19 cellular contexts compared by ENCODE assay signal in the genomic region with DNA sequence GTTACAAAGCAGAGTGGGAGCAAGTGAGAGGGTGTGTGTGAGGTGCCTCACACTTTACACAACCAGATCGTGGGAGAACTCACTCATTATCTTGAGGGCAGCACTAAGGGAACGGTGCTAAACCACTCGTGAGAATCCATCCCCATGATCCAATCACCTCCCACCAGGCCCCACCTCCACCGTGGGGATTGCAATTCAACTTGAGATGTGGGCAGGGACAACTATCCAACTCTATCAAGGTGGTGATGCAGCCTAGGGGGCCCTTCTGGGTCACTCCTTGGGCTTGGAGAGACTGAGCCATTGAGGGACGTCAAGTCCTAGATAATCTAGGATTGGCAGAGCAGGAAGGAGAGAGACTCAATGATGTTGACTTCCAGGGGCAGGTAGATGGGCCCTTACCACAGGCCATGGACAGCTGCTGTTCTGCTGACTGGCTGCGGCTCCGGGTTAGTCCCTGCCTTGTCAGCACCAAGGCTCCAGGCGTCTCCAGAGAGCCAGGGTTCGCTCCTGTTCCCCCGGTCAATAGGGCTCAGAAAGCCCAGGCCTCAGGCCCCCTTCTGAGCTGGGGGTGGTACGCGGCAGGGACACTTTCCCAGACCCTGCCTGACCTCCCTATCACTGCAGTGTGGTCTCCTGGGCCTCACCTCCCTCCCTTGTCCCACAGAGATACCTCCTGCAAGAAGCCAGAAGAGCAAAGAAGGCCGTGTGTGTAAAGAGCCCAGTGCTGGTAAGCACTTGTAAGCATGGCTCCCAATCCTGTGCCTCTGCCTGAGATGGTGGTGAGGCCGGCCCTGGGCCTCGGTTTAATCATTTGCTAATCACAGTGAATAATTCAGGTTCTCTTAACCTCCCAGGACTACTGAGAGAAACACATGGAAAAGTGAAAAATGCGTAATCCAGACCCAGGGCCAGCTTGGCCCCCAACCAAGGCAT.
DNase-seq lines count a peak whose midpoint lies in the region; ATAC-seq, FAIRE-seq and TF ChIP-seq lines count a peak whose summit lies in the region.
"Had no signal": no experiment of that assay in that cellular context is flagged by ENCODE, and none has a peak within 500 bp of the region (broad histone marks: within the 10 kb centered on the region; RNA-seq: fewer than 3 reads in every experiment).

No MANE protein-coding gene starts in this region.

- H3K4me3 ChIP-seq in bronchial epithelial cell (ENCODE audit: low read depth, low read length), result no peak overlapping the region
- H3K4me3 ChIP-seq in spleen, result no peak overlapping the region

- TF ChIP-seq POLR2A in spleen (IDR thresholded peaks at IDR 0.05), result no peak

- H3K36me3 ChIP-seq in bronchial epithelial cell (ENCODE audit: control insufficient read depth, insufficient read depth, low read length) (no peaks in the 10 kb centered on the region), spleen (no peaks in the 10 kb centered on the region)

- H3K4me1 ChIP-seq in spleen, result peaks cover 0 to 28% (median 16%) of the 10 kb centered on the region in 6 donors

- no peaks in the 10 kb centered on the region for H3K36me3 Mint-ChIP-seq in nephron (ENCODE audit: low read depth)
- H3K36me3 Mint-ChIP-seq: CD4-positive, CD25-positive, alpha-beta regulatory T cell had no signal

- no peak for TF ChIP-seq CTCF in bronchial epithelial cell (IDR thresholded peaks at IDR 0.05; ENCODE audit: insufficient read depth, low read length, severe bottlenecking)
- no peak for TF ChIP-seq CTCF in nephron (IDR thresholded peaks at IDR 0.05; ENCODE audit: unreplicated experiment in 3 of 3)
- no peak for TF ChIP-seq CTCF in spleen (IDR thresholded peaks at IDR 0.05 in 8 of 11, conservative IDR thresholded peaks at IDR 0.05 in 3 of 11)

- H3K27me3 ChIP-seq in bronchial epithelial cell (ENCODE audit: control insufficient read depth, insufficient read depth, low read length) (no peaks in the 10 kb centered on the region), spleen (replicated peaks in 1 of 7) (no peaks in the 10 kb centered on the region)

- 91 to 97% (median 96%) methylated on average over 11 to 16 of the region's 16 CpGs for WGBS in spleen, 5 donors

- peaks cover 10% of the 10 kb centered on the region for H3K27me3 Mint-ChIP-seq in nephron (ENCODE audit: low read depth)
- H3K27me3 Mint-ChIP-seq: B cell had no signal

- peak; percentile 28 for FAIRE-seq in bronchial epithelial cell (lab: Jason Lieb, UNC)
- FAIRE-seq: A204.1 had no signal

- H3K27ac Mint-ChIP-seq in nephron, result peak overlapping the region; percentile 43 to 77 (median 71)
- H3K27ac Mint-ChIP-seq: B cell; CD4-positive, CD25-positive, alpha-beta regulatory T cell; HFFc6 had no signal

- DNase-seq in left ventricle myocardium superior, result no peak
- no peak for DNase-seq in cardiac septum (ENCODE audit: low spot score)
- no peak for DNase-seq in bronchial epithelial cell (ENCODE audit: low read depth)
- peak; percentile 62 for DNase-seq in spleen
- DNase-seq in NK-92 (lab: John Stamatoyannopoulos, UW; ENCODE audit: unreplicated experiment), result no peak
- no peak for DNase-seq in left colon
- DNase-seq: CD4-positive, CD25-positive, alpha-beta regulatory T cell; COR-L47; DMS79; H9; HFFc6; Kasumi-1; NCI-H1417; NCI-H526; SHP77 had no signal

- peak; percentile 14 for ATAC-seq in left ventricle myocardium superior
- ATAC-seq in left colon, result no peak
- ATAC-seq in GM18868 (IDR thresholded peaks at IDR 0.05; ENCODE audit: unreplicated experiment), result no peak

- intact Hi-C loops in left ventricle myocardium superior (cut with micrococcal nuclease), result no loop called here
- intact Hi-C loops in cardiac septum (cut with DNase I), result no loop called here
- intact Hi-C loops in spleen (cut with DNase I; ENCODE audit: low total_unique reads), result no loop called here
- intact Hi-C loops in left colon (cut with DNase I, micrococcal nuclease), result no loop called here

- H3K27ac ChIP-seq in spleen, result no peak overlapping the region

- no peak overlapping the region for H3K4me3 Mint-ChIP-seq in nephron
- H3K4me3 Mint-ChIP-seq: B cell; CD4-positive, CD25-positive, alpha-beta regulatory T cell; H9; HFFc6 had no signal

- H3K9me3 Mint-ChIP-seq in nephron, result no peaks in the 10 kb centered on the region
- H3K9me3 Mint-ChIP-seq: CD4-positive, CD25-positive, alpha-beta regulatory T cell; H9; HFFc6 had no signal

- no peaks in the 10 kb centered on the region for H3K9me3 ChIP-seq in spleen

- H3K4me1 Mint-ChIP-seq in nephron, result peaks cover 15% of the 10 kb centered on the region
- H3K4me1 Mint-ChIP-seq: CD4-positive, CD25-positive, alpha-beta regulatory T cell had no signal
